ENCODE assay signal across 21 cellular contexts in the genomic region with DNA sequence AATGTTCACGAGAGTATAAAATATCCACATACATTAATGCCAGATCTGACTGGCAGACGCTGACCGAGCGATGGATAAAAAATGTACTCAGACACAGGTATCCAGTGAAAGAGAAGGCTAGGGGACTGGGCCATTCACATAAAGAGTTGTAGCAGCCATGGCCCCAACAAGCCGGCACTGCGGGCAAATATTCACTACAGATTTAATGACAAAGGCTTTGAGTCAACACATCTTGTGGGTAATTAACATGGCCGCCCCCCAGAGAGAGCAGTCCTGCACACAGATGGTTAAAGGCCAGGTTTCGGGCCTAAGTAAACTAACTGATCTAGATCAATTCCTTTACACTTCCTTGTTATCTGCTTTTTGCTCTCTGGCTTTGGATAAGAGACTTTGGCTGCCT. TPM values are rescaled to one million over a fixed set of nuclear protein-coding genes. Genes with fewer than 3 reads are reported as not detected.
"Had no signal": no experiment of that assay in that cellular context is flagged by ENCODE, and none has a peak within 500 bp of the region (broad histone marks: within the 10 kb centered on the region; RNA-seq: fewer than 3 reads in every experiment).

No MANE protein-coding gene starts in this region.

RNA-seq across cellular contexts. Expression of a gene that starts 36.3 kb away (rescaled TPM):
- total RNA-seq: activated naive CD4-positive, alpha-beta T cell treated with anti-CD3 and anti-CD28 coated beads for 36 hours; activated naive CD4-positive, alpha-beta T cell treated with anti-CD3 and anti-CD28 coated beads, Interleukin-2, amount 50 U/mL, for 72 hours; activated naive CD8-positive, alpha-beta T cell treated with anti-CD3 and anti-CD28 coated beads for 36 hours; activated naive CD8-positive, alpha-beta T cell treated with anti-CD3 and anti-CD28 coated beads, Interleukin-2, amount 10 ng/mL, durations not matched to agents 7 days and 5 days; activated T-cell treated with anti-CD3 and anti-CD28 coated beads, Interleukin-2, amount 50 U/mL, for 4 hours; activated T-cell treated with anti-CD3 and anti-CD28 coated beads, Interleukin-2, amount 50 U/mL, for 72 hours; activated T-helper 1 cell treated with anti-CD3 and anti-CD28 coated beads, Interleukin-12 subunit alpha, Interleukin-12 subunit beta, Interleukin-2, Interleukin-4 antibody, amounts not matched to agents 30 ng/mL and 10 ng/mL and 1 ng/mL, durations not matched to agents 14 hours and 24 hours and 36 hours; activated T-helper 17 cell treated with anti-CD3 and anti-CD28 coated beads, Interleukin-2, amount 50 U/mL, for 72 hours; activated T-helper 2 cell treated with anti-CD3 and anti-CD28 coated beads, Interferon-gamma antibody, Interleukin-2, Interleukin-4, amounts not matched to agents 10 μg/mL and 5 μg/mL and 100 μg/mL, durations not matched to agents 14 hours and 24 hours and 36 hours; adrenal gland; aorta; ascending aorta; astrocyte; body of pancreas; breast epithelium; bronchial epithelial cell; cardiac muscle cell; cardiac septum; cerebellum; chondrocyte had no signal
- polyA plus RNA-seq: adipose tissue, adrenal gland, aorta, cardiac muscle cell had no signal
